Comparison of ENCODE assay signal across 9 cellular contexts in genomic region chr6:711925-712324, GRCh38. TPM values are rescaled to one million over a fixed set of nuclear protein-coding genes. Genes with fewer than 3 reads are reported as not detected.
DNase-seq lines count a peak whose midpoint lies in the region; ATAC-seq and TF ChIP-seq lines count a peak whose summit lies in the region.
"Had no signal": no experiment of that assay in that cellular context is flagged by ENCODE, and none has a peak within 500 bp of the region (broad histone marks: within the 10 kb centered on the region; RNA-seq: fewer than 3 reads in every experiment).

No MANE protein-coding gene starts in this region.

- no peaks in the 10 kb centered on the region for H3K9me3 ChIP-seq in ES-I3 (ENCODE audit: control insufficient read depth, insufficient read depth, low read length)
- H3K9me3 ChIP-seq in SJSA1 (replicated peaks) = no peaks in the 10 kb centered on the region
- no peaks in the 10 kb centered on the region for H3K9me3 ChIP-seq in effector memory CD4-positive, alpha-beta T cell (ENCODE audit: control insufficient read depth, low read length)
- H3K9me3 ChIP-seq in prostate gland = no peaks in the 10 kb centered on the region

- H3K4me3 ChIP-seq in SJSA1 = peak overlapping the region; percentile 37
- no peak overlapping the region for H3K4me3 ChIP-seq in effector memory CD4-positive, alpha-beta T cell (ENCODE audit: insufficient read depth, low read depth, low read length, poor library complexity, severe bottlenecking)
- H3K4me3 ChIP-seq in prostate gland = no peak overlapping the region

- no peak for ATAC-seq in foreskin keratinocyte
- no peak for ATAC-seq in HG02938 (IDR thresholded peaks at IDR 0.05; ENCODE audit: unreplicated experiment)

- H3K36me3 ChIP-seq in ES-I3 (ENCODE audit: insufficient read depth, low read length) (no peaks in the 10 kb centered on the region), SJSA1 (no peaks in the 10 kb centered on the region), prostate gland (no peaks in the 10 kb centered on the region)
- no peaks in the 10 kb centered on the region for H3K36me3 ChIP-seq in effector memory CD4-positive, alpha-beta T cell (ENCODE audit: control insufficient read depth, insufficient read depth, low read length)

- H3K9ac ChIP-seq in ES-I3 (ENCODE audit: low read depth, low read length) = peak overlapping the region; percentile 72; the same call in 1 of the 2 replicates

- TF ChIP-seq POLR2A in prostate gland (IDR thresholded peaks at IDR 0.05) = no peak

- H3K27me3 ChIP-seq in SJSA1 (replicated peaks) (no peaks in the 10 kb centered on the region), prostate gland (replicated peaks; ENCODE audit: insufficient read depth) (no peaks in the 10 kb centered on the region), foreskin keratinocyte (no peaks in the 10 kb centered on the region)
- H3K27me3 ChIP-seq in effector memory CD4-positive, alpha-beta T cell (replicated peaks; ENCODE audit: control insufficient read depth, insufficient read depth, low read length, poor library complexity, severe bottlenecking) = no peaks in the 10 kb centered on the region

- TF ChIP-seq CTCF in prostate gland (IDR thresholded peaks at IDR 0.05) = no peak
- TF ChIP-seq CTCF in foreskin keratinocyte (conservative IDR thresholded peaks at IDR 0.05) = no peak

- H3K4me1 ChIP-seq in ES-I3 (ENCODE audit: insufficient read depth, low read length) = peaks cover 5% of the 10 kb centered on the region; the same call in 1 of the 2 replicates
- H3K4me1 ChIP-seq in SJSA1 (replicated peaks) = peaks cover 78% of the 10 kb centered on the region
- H3K4me1 ChIP-seq in effector memory CD4-positive, alpha-beta T cell (ENCODE audit: control insufficient read depth, insufficient read depth, low read length, poor library complexity, severe bottlenecking) = peaks cover 5% of the 10 kb centered on the region
- no peaks in the 10 kb centered on the region for H3K4me1 ChIP-seq in prostate gland (replicated peaks)
- no peaks in the 10 kb centered on the region for H3K4me1 ChIP-seq in foreskin keratinocyte

- intact Hi-C loops in prostate gland (cut with DNase I) = loop anchor here (5.0 kb wide), 1 partner anchor 680 kb away; no protein-coding TSS in a partner anchor

- H3K27ac ChIP-seq in SJSA1 (peak overlapping the region; percentile 96), prostate gland (peak overlapping the region; percentile 80 to 87), foreskin keratinocyte (no peak overlapping the region)
- peak overlapping the region; percentile 71 for H3K27ac ChIP-seq in effector memory CD4-positive, alpha-beta T cell (ENCODE audit: insufficient read depth, low read length, poor library complexity, severe bottlenecking)

- DNase-seq in SJSA1 (ENCODE audit: low read depth in 1 of 2, low spot score in 2 of 2) (no peak), prostate gland (ENCODE audit: low spot score) (no peak), RPMI8226 (no peak), foreskin keratinocyte (no peak), COLO668 (lab: John Stamatoyannopoulos, UW; ENCODE audit: unreplicated experiment) (no peak)
- no peak for DNase-seq in effector memory CD4-positive, alpha-beta T cell
- DNase-seq: NK-92 treated with Interleukin-12 subunit alpha and Interleukin-12 subunit beta, amount 100 ng/mL, for 24 hours had no signal

RNA-seq across cellular contexts. Expression of gene EXOC2, which starts 19.0 kb away (rescaled TPM):
- 60.8 and 86.5 TPM in 2 replicates for total RNA-seq in SJSA1 (2014; rRNA removed; shearing (Covaris generic))
- total RNA-seq in prostate gland = 10 to 100 TPM; 18.2 to 30.8 TPM
- 27.0 and 31.5 TPM in 2 replicates for total RNA-seq in foreskin keratinocyte
- 10.6 and 10.8 TPM in 2 replicates for polyA plus RNA-seq in foreskin keratinocyte

RNA-seq across cellular contexts. Expression of gene HUS1B, which starts 55.0 kb away (rescaled TPM):
- total RNA-seq in SJSA1 (2014; rRNA removed; shearing (Covaris generic)) = 3.3 TPM in 1 of 2 replicates, not detected in the other
- 1 to 10 TPM in 1 of 2 donors, under 1 TPM in 1; 0.36 to 6.1 TPM for total RNA-seq in prostate gland
- total RNA-seq in foreskin keratinocyte = 0.18 and 0.31 TPM in 2 replicates
- 0.06 TPM in 1 of 2 replicates, not detected in the other for polyA plus RNA-seq in foreskin keratinocyte
